Comparison of ENCODE assay signal across 8 cellular contexts in genomic region chr14:76876076-76876475, GRCh38. TPM values are rescaled to one million over a fixed set of nuclear protein-coding genes. Genes with fewer than 3 reads are reported as not detected.
A peak's percentile ranks its signal among the peaks of the same experiment; 100 is the strongest.
DNase-seq lines count a peak whose midpoint lies in the region; ATAC-seq, FAIRE-seq and TF ChIP-seq lines count a peak whose summit lies in the region.

No MANE protein-coding gene starts in this region.

- H3K79me1 ChIP-seq in neuronal stem cell (ENCODE audit: low read depth, low read length): no peaks in the 10 kb centered on the region

- no peak overlapping the region for H3K4me3 ChIP-seq in Karpas-422 (ENCODE audit: low read length)
- no peak overlapping the region for H3K4me3 ChIP-seq in Peyer's patch
- no peak overlapping the region for H3K4me3 ChIP-seq in neuronal stem cell (ENCODE audit: low read length in 2 of 2)

- H3K9ac ChIP-seq in Karpas-422 (ENCODE audit: low read length): no peak overlapping the region
- no peak overlapping the region for H3K9ac ChIP-seq in neuronal stem cell (ENCODE audit: low read depth, low read length, poor library complexity)

- FAIRE-seq in urothelium cell line (lab: Jason Lieb, UNC): peak; percentile 97

- H3K36me3 ChIP-seq in Karpas-422 (ENCODE audit: insufficient read depth, low read length): no peaks in the 10 kb centered on the region
- H3K36me3 ChIP-seq in Peyer's patch: no peaks in the 10 kb centered on the region
- no peaks in the 10 kb centered on the region for H3K36me3 ChIP-seq in neuronal stem cell (replicated peaks in 1 of 2; ENCODE audit: control insufficient read depth in 2 of 2, insufficient read depth in 2 of 2, low read length in 2 of 2)

- no peak overlapping the region for H3K14ac ChIP-seq in neuronal stem cell (ENCODE audit: low read length)

- H3K9me3 Mint-ChIP-seq in activated T-helper 2 cell treated with anti-CD3 and anti-CD28 coated beads, Interferon-gamma antibody, Interleukin-2, Interleukin-4, amounts not matched to agents 10 μg/mL and 5 μg/mL and 100 μg/mL, durations not matched to agents 14 hours and 24 hours and 36 hours: peaks cover 5% of the 10 kb centered on the region

- no peaks in the 10 kb centered on the region for H3K9me2 ChIP-seq in Karpas-422 (replicated peaks; ENCODE audit: insufficient read depth, low read length)

- H2BK12ac ChIP-seq in neuronal stem cell (ENCODE audit: low read length): no peak overlapping the region

- H2BK5ac ChIP-seq in neuronal stem cell (ENCODE audit: low read length): no peak overlapping the region

- WGBS in neuronal stem cell (ENCODE audit: extremely low coverage in 2 of 2, insufficient read length in 2 of 2, insufficient replicate concordance in 1 of 2), 2 donors: no CpG with 5 or more reads among the region's 3 CpGs

- H3K18ac ChIP-seq in neuronal stem cell (ENCODE audit: low read length): no peak overlapping the region

- H3K4me3 Mint-ChIP-seq in activated T-helper 2 cell treated with anti-CD3 and anti-CD28 coated beads, Interferon-gamma antibody, Interleukin-2, Interleukin-4, amounts not matched to agents 10 μg/mL and 5 μg/mL and 100 μg/mL, durations not matched to agents 14 hours and 24 hours and 36 hours (ENCODE audit: low read depth): no peak overlapping the region

- H3K27me3 ChIP-seq in Karpas-422 (ENCODE audit: low read length) (no peaks in the 10 kb centered on the region; the same call in 1 of the 2 replicates), Peyer's patch (no peaks in the 10 kb centered on the region), neuronal stem cell (ENCODE audit: control insufficient read depth in 3 of 3, insufficient read depth in 3 of 3, low read depth in 1 of 3, low read length in 3 of 3) (no peaks in the 10 kb centered on the region)

- no peak for TF ChIP-seq POLR2A in Peyer's patch (IDR thresholded peaks at IDR 0.05)

- H2BK15ac ChIP-seq in neuronal stem cell (ENCODE audit: low read length): no peak overlapping the region

- H3K4me2 ChIP-seq in Karpas-422 (ENCODE audit: low read depth, low read length, poor library complexity, severe bottlenecking) (no peak overlapping the region), neuronal stem cell (ENCODE audit: insufficient read depth, low read length, poor library complexity, severe bottlenecking) (no peak overlapping the region)

- no peaks in the 10 kb centered on the region for H4K20me1 ChIP-seq in Karpas-422 (ENCODE audit: insufficient read depth, low read depth, low read length)

- no peaks in the 10 kb centered on the region for H3K36me3 Mint-ChIP-seq in activated T-helper 2 cell treated with anti-CD3 and anti-CD28 coated beads, Interferon-gamma antibody, Interleukin-2, Interleukin-4, amounts not matched to agents 10 μg/mL and 5 μg/mL and 100 μg/mL, durations not matched to agents 14 hours and 24 hours and 36 hours (ENCODE audit: low read depth)

- H3K4me1 ChIP-seq in Karpas-422 (ENCODE audit: low read length) (no peaks in the 10 kb centered on the region), Peyer's patch (no peaks in the 10 kb centered on the region), neuronal stem cell (ENCODE audit: control insufficient read depth in 2 of 2, insufficient read depth in 1 of 2, low read depth in 1 of 2, low read length in 2 of 2) (no peaks in the 10 kb centered on the region)

- no peak overlapping the region for H4K8ac ChIP-seq in neuronal stem cell (ENCODE audit: low read depth, low read length)

- DNase-seq in DMS53 treated with DMSO at 0.1 percent for 48 hours (lab: John Stamatoyannopoulos, UW; ENCODE audit: unreplicated experiment) (peak; percentile 58), Karpas-422 (peak; percentile 78), Peyer's patch (peak; percentile 42 to 83 (median 62)), fibroblast of the conjunctiva (ENCODE audit: low read depth) (peak; percentile 50), neuronal stem cell (ENCODE audit: low spot score) (peak; percentile 65), urothelium cell line (ENCODE audit: low spot score) (peak; percentile 89)
- DNase-seq in activated T-helper 2 cell treated with anti-CD3 and anti-CD28 coated beads, Interferon-gamma antibody, Interleukin-2, Interleukin-4, amounts not matched to agents 10 μg/mL and 5 μg/mL and 100 μg/mL, durations not matched to agents 14 hours and 24 hours and 36 hours (ENCODE audit: low spot score): peak; percentile 20

- no peak overlapping the region for H3K27ac Mint-ChIP-seq in activated T-helper 2 cell treated with anti-CD3 and anti-CD28 coated beads, Interferon-gamma antibody, Interleukin-2, Interleukin-4, amounts not matched to agents 10 μg/mL and 5 μg/mL and 100 μg/mL, durations not matched to agents 14 hours and 24 hours and 36 hours

- H3K79me2 ChIP-seq in Karpas-422 (ENCODE audit: low read length): no peaks in the 10 kb centered on the region

- no peaks in the 10 kb centered on the region for H3K27me3 Mint-ChIP-seq in activated T-helper 2 cell treated with anti-CD3 and anti-CD28 coated beads, Interferon-gamma antibody, Interleukin-2, Interleukin-4, amounts not matched to agents 10 μg/mL and 5 μg/mL and 100 μg/mL, durations not matched to agents 14 hours and 24 hours and 36 hours (ENCODE audit: low read depth)

- H3K23ac ChIP-seq in neuronal stem cell (ENCODE audit: low read depth, low read length, poor library complexity): no peak overlapping the region

- no peak overlapping the region for H4K91ac ChIP-seq in neuronal stem cell (ENCODE audit: low read depth, low read length, poor library complexity)

- H3K4ac ChIP-seq in neuronal stem cell (ENCODE audit: low read length): no peak overlapping the region

- H2AK5ac ChIP-seq in neuronal stem cell (ENCODE audit: low read depth, low read length): no peak overlapping the region

- H3K27ac ChIP-seq in Karpas-422 (ENCODE audit: low read length) (no peak overlapping the region), Peyer's patch (no peak overlapping the region), neuronal stem cell (replicated peaks; ENCODE audit: low read length) (no peak overlapping the region)

- ATAC-seq in GM21526 (IDR thresholded peaks at IDR 0.05; ENCODE audit: low FRiP score, unreplicated experiment): no peak

- H2BK120ac ChIP-seq in neuronal stem cell (ENCODE audit: low read depth, low read length): no peak overlapping the region

- peak; percentile 77 to 92 (median 86) for TF ChIP-seq CTCF in Peyer's patch (IDR thresholded peaks at IDR 0.05)

- H3K4me1 Mint-ChIP-seq in activated T-helper 2 cell treated with anti-CD3 and anti-CD28 coated beads, Interferon-gamma antibody, Interleukin-2, Interleukin-4, amounts not matched to agents 10 μg/mL and 5 μg/mL and 100 μg/mL, durations not matched to agents 14 hours and 24 hours and 36 hours (ENCODE audit: low read depth): no peaks in the 10 kb centered on the region

- H3K9me3 ChIP-seq in Karpas-422 (ENCODE audit: low read length): peaks cover 7% of the 10 kb centered on the region
- H3K9me3 ChIP-seq in Peyer's patch: no peaks in the 10 kb centered on the region
- H3K9me3 ChIP-seq in neuronal stem cell (replicated peaks in 1 of 2; ENCODE audit: control insufficient read depth in 2 of 2, insufficient read depth in 1 of 2, low read depth in 1 of 2, low read length in 2 of 2): peaks cover 0 to 10% of the 10 kb centered on the region in 2 donors

- intact Hi-C loops in activated T-helper 2 cell treated with anti-CD3 and anti-CD28 coated beads, Interferon-gamma antibody, Interleukin-2, Interleukin-4, amounts not matched to agents 10 μg/mL and 5 μg/mL and 100 μg/mL, durations not matched to agents 14 hours and 24 hours and 36 hours (cut with micrococcal nuclease): loop anchor here (1.0 to 2.0 kb wide), 2 partner anchors 37 to 194 kb away; no protein-coding TSS in a partner anchor

- no peak overlapping the region for H2AFZ ChIP-seq in Karpas-422 (ENCODE audit: low read length)
- H2AFZ ChIP-seq in neuronal stem cell (ENCODE audit: low read length): no peak overlapping the region

RNA-seq across cellular contexts. Expression of gene LRRC74A, which starts 49.9 kb away (rescaled TPM):
- not detected in 2 replicates for total RNA-seq in Karpas-422 (2014; rRNA removed; shearing (Covaris generic); ENCODE audit: low replicate concordance)
- total RNA-seq in Peyer's patch: not detected
- total RNA-seq in activated T-helper 2 cell treated with anti-CD3 and anti-CD28 coated beads, Interferon-gamma antibody, Interleukin-2, Interleukin-4, amounts not matched to agents 10 μg/mL and 5 μg/mL and 100 μg/mL, durations not matched to agents 14 hours and 24 hours and 36 hours: not detected in 2 replicates
- not detected for polyA plus RNA-seq in neuronal stem cell (2013, experiment 1 of 2)
- polyA plus RNA-seq in neuronal stem cell (2013, experiment 2 of 2): not detected

Comparison
In these comparisons a context has a peak if more than half of its experiments do, and no peak if none do; other contexts are left out.
1. DNase-seq: peak in every context shown above with its lines; median percentile 89 in urothelium cell line; 78 in Karpas-422; 65 in neuronal stem cell; 62 in Peyer's patch; 58 in DMS53 treated with DMSO at 0.1 percent for 48 hours; 50 in fibroblast of the conjunctiva; 20 in activated T-helper 2 cell treated with anti-CD3 and anti-CD28 coated beads, Interferon-gamma antibody, Interleukin-2, Interleukin-4, amounts not matched to agents 10 μg/mL and 5 μg/mL and 100 μg/mL, durations not matched to agents 14 hours and 24 hours and 36 hours.